Comparison of ENCODE assay signal across 8 cellular contexts in the genomic region with DNA sequence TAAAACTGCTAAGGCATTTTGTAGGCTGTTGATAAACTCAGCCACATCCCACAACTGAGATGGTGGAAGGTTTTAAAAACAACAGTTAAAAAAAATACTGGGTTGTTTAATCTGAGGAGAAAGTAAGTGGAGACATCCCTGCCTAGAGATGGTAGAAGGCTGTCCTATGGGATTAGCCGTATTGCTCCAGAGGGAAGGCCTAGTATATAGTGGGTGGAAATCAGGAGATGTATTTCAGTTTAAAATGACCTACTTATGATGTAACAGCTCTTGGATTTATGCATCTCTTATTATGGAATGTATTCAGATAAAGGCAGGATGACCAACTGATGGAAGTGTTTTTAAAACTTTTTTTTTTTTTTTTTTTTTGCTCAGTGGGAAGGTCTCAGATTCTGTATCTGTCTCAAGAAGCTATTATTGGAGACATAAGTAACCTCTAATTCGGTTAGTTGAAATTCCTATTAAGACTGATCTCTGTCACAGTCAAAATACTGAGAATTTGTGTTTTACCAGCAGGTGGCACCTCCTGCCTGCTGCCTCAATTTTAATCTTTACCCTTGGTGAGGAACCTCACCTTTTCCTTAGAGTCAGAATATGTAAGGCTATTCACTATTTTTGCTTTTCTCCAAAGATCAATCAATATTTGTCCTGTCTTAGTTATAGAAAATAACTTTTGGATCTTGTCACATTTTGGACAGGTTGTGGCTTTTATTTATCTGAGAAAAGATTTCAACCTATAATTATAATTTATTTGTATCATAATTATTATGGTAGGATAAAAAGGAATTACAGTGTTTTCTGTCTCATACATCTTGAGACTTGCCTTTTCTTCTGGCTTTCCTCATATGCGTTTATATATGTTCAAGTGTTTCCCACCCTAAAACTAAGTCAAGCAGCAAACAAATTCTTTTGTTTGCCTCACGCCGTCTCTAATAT.
A peak's percentile ranks its signal among the peaks of the same experiment; 100 is the strongest.
DNase-seq lines count a peak whose midpoint lies in the region; ATAC-seq, FAIRE-seq and TF ChIP-seq lines count a peak whose summit lies in the region.

No MANE protein-coding gene starts in this region.

- DNase-seq in NOMO-1 (lab: John Stamatoyannopoulos, UW; ENCODE audit: unreplicated experiment in 2 of 2) (peak; percentile 14 to 61), NOMO-1 treated with dmso at 0.1 percent for 144 hours (lab: John Stamatoyannopoulos, UW; ENCODE audit: unreplicated experiment) (no peak), HuH-7.5 (ENCODE audit: low spot score) (peak; percentile 10), RWPE2 (ENCODE audit: low spot score) (no peak), esophagus squamous epithelium (lab: John Stamatoyannopoulos, UW) (no peak), pancreas (peak in 1 of 6 donors; percentile 7), NCI-H187 treated with DMSO at 0.1 percent for 48 hours (lab: John Stamatoyannopoulos, UW) (no peak)
- DNase-seq in effector memory CD8-positive, alpha-beta T cell = no peak

- TF ChIP-seq CTCF in RWPE2 (IDR thresholded peaks at IDR 0.05; ENCODE audit: poor library complexity, severe bottlenecking) (peak; percentile 74), esophagus squamous epithelium (IDR thresholded peaks at IDR 0.05) (peak in 5 of 6 experiments; percentile 29 to 67 (median 50)), pancreas (IDR thresholded peaks at IDR 0.05) (peak in 2 of 4 donors; percentile 29 to 55)

- WGBS in esophagus squamous epithelium, 2 donors = 71 to 77% methylated on average over 5 of the region's 5 CpGs
- WGBS in pancreas, 2 donors = 67 to 68% methylated on average over 5 of the region's 5 CpGs

- H3K4me3 Mint-ChIP-seq in effector memory CD8-positive, alpha-beta T cell = no peak overlapping the region

- H3K4me3 ChIP-seq in RWPE2 (ENCODE audit: severe bottlenecking) (no peak overlapping the region), esophagus squamous epithelium (no peak overlapping the region), pancreas (no peak overlapping the region)

- no peaks in the 10 kb centered on the region for H3K27me3 Mint-ChIP-seq in effector memory CD8-positive, alpha-beta T cell

- intact Hi-C loops in esophagus squamous epithelium (cut with DNase I) (no loop called here), pancreas (cut with DNase I) (no loop called here)

- no peak for TF ChIP-seq POLR2A in esophagus squamous epithelium (IDR thresholded peaks at IDR 0.05)

- ATAC-seq in RWPE2 (ENCODE audit: low read depth) = no peak; the same call in 2 of the 3 replicates
- ATAC-seq in pancreas = peak in 3 of 4 donors; percentile 58 to 74 (median 63)
- no peak for ATAC-seq in effector memory CD8-positive, alpha-beta T cell (replicated peaks)

- H3K27ac ChIP-seq in RWPE2 (ENCODE audit: poor library complexity, severe bottlenecking) = no peak overlapping the region
- no peak overlapping the region for H3K27ac ChIP-seq in esophagus squamous epithelium
- no peak overlapping the region for H3K27ac ChIP-seq in pancreas

- H3K27me3 ChIP-seq in RWPE2 (ENCODE audit: insufficient read depth, poor library complexity, severe bottlenecking) (no peaks in the 10 kb centered on the region), esophagus squamous epithelium (no peaks in the 10 kb centered on the region), pancreas (no peaks in the 10 kb centered on the region)

- H3K36me3 Mint-ChIP-seq in effector memory CD8-positive, alpha-beta T cell (ENCODE audit: insufficient read depth) = peaks cover 7% of the 10 kb centered on the region

- H3K36me3 ChIP-seq in RWPE2 (ENCODE audit: low read depth) (peaks cover 3% of the 10 kb centered on the region; the same call in 1 of the 2 replicates), esophagus squamous epithelium (peaks cover 0 to 89% (median 0%) of the 10 kb centered on the region in 3 donors), pancreas (peaks cover 0 to 22% (median 0%) of the 10 kb centered on the region in 3 donors)

- H3K27ac Mint-ChIP-seq in effector memory CD8-positive, alpha-beta T cell = no peak overlapping the region

- H3K4me1 ChIP-seq in RWPE2 (ENCODE audit: insufficient read depth, poor library complexity, severe bottlenecking) = no peaks in the 10 kb centered on the region
- H3K4me1 ChIP-seq in esophagus squamous epithelium = no peaks in the 10 kb centered on the region
- H3K4me1 ChIP-seq in pancreas = no peaks in the 10 kb centered on the region

- peaks cover 3 to 6% of the 10 kb centered on the region in 2 donors for H3K4me1 Mint-ChIP-seq in effector memory CD8-positive, alpha-beta T cell (ENCODE audit: low read depth in 2 of 2)

- H3K9me3 Mint-ChIP-seq in effector memory CD8-positive, alpha-beta T cell = no peaks in the 10 kb centered on the region

- FAIRE-seq in pancreas (lab: Jason Lieb, UNC) = peak; percentile 20

- H3K9me3 ChIP-seq in RWPE2 (ENCODE audit: severe bottlenecking) = no peaks in the 10 kb centered on the region
- H3K9me3 ChIP-seq in esophagus squamous epithelium = no peaks in the 10 kb centered on the region
- no peaks in the 10 kb centered on the region for H3K9me3 ChIP-seq in pancreas

Comparison
In these comparisons a context has a peak if more than half of its experiments do, and no peak if none do; other contexts are left out.
1. DNase-seq: peak in NOMO-1 (2 of 2) and HuH-7.5 (single experiment); none in NOMO-1 treated with dmso at 0.1 percent for 144 hours (single experiment), RWPE2 (single experiment), esophagus squamous epithelium (single experiment), NCI-H187 treated with DMSO at 0.1 percent for 48 hours (single experiment) and effector memory CD8-positive, alpha-beta T cell (0 of 3).
2. ATAC-seq: peak in pancreas (3 of 4); none in RWPE2 (single experiment) and effector memory CD8-positive, alpha-beta T cell (single experiment).